Comparison of ENCODE assay signal across 19 cellular contexts in genomic region chr9:79302569-79302968, GRCh38.
"Had no signal": no experiment of that assay in that cellular context is flagged by ENCODE, and none has a peak within 500 bp of the region (broad histone marks: within the 10 kb centered on the region; RNA-seq: fewer than 3 reads in every experiment).

No MANE protein-coding gene starts in this region.

- H3K9me3 ChIP-seq: SJSA1 had no signal

- H3K27ac ChIP-seq: SJSA1, SK-N-MC had no signal

- DNase-seq: IMR-90, Karpas-422, KG1, MV-4-11, NCI-H1048, NCI-H1694 treated with DMSO at 0.1 percent for 48 hours, NCI-H1930, NCI-H2081, NCI-H2107, NCI-H2227 treated with DMSO at 0.1 percent for 48 hours, NCI-H524, NCI-H526 treated with DMSO at 0.1 percent for 48 hours, NCI-H774, Right ventricle myocardium superior, RPMI8226, SIG-M5 had no signal

- H3K27me3 ChIP-seq: SJSA1 had no signal

- H3K36me3 ChIP-seq: SJSA1 had no signal

- H3K4me3 ChIP-seq: SJSA1, SK-N-MC had no signal

- ATAC-seq: HepG2 had no signal

- H3K4me1 ChIP-seq: SJSA1 had no signal
